8 cellular contexts compared by ENCODE assay signal in the genomic region with DNA sequence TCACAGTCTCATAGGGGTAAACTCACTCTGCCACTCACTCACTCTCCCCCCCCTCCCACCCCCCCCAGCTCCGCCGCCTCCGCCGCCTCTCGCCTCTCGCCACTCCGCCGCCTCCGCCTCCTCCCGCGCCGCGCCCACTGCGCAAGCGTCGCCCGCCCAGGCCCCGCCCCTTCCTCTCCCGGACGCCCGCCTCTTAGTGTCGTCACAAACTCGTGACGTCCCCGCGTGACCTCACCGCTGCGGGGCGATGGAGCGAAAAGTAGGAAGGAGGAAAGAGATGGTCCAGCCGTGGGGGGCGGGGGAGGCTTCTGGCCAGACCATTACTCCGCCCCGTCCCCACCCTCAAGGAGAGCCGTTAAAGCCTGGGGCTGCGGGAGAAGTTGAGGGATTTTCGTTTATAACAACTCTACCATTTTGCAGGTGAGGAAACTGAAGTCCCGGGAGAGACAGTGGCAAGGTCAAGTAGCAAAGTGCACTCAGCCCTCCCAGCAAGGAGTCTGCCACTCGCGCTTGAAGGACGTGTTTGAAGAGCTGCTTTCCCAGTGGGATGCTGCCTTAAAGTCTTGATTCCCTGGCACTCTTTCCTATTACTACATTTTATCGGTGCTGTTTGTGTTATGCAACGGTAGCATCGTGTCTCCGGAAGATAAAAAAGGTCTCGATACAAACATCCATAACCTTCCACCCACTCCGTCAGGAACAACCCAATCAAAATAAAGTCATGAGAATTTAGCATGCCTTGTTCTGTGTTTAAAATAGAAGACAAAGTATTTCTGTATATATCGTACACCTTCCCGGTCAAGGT. TPM values are rescaled to one million over a fixed set of nuclear protein-coding genes. Genes with fewer than 3 reads are reported as not detected.
DNase-seq lines count a peak whose midpoint lies in the region; ATAC-seq and TF ChIP-seq lines count a peak whose summit lies in the region.

A gene (minus strand): TSS at position 29 of the 805 bp plus-strand sequence. CDS start 164 bp downstream, outside the sequence.

- peak; percentile 56 for ATAC-seq in GM18873 (IDR thresholded peaks at IDR 0.05; ENCODE audit: low FRiP score, unreplicated experiment)
- ATAC-seq in HG03135 (IDR thresholded peaks at IDR 0.05; ENCODE audit: unreplicated experiment): peak; percentile 64

- H2AFZ ChIP-seq in mammary epithelial cell (ENCODE audit: low read depth, low read length): peak within 1 kb of the TSS; percentile 100

- TF ChIP-seq CTCF in A673 (conservative IDR thresholded peaks at IDR 0.05; ENCODE audit: low read depth, low read length): no peak
- no peak for TF ChIP-seq CTCF in WI38 (IDR thresholded peaks at IDR 0.05; ENCODE audit: low read depth, low read length)
- no peak for TF ChIP-seq CTCF in mammary epithelial cell (conservative IDR thresholded peaks at IDR 0.05 in 1 of 2, IDR thresholded peaks at IDR 0.05 in 1 of 2; ENCODE audit: extremely low read depth in 1 of 2, insufficient read depth in 1 of 2, low read depth in 1 of 2, low read length in 2 of 2)

- CTCF ChIA-PET in A673 (lab: Charles Lee) (no interaction called here), mammary epithelial cell (lab: Charles Lee; ENCODE audit: low non-redundant PET) (interaction anchor here (0.5 to 0.9 kb wide), 3 partner anchors 30 to 88 kb away, joined by 4 to 7 read pairs (median 4); no protein-coding TSS in a partner anchor)

- peak; percentile 96 for DNase-seq in A673 (ENCODE audit: low spot score)
- peak; percentile 92 for DNase-seq in NCI-H2227 treated with DMSO at 0.1 percent for 48 hours (lab: John Stamatoyannopoulos, UW)
- peak; percentile 93 for DNase-seq in mammary epithelial cell

- in situ Hi-C loops in mammary epithelial cell (cut with MboI; ENCODE audit: low sequenced_read_pairs in 2 of 2): no loop called here

- peaks cover 46% of the 10 kb centered on the region for H3K79me2 ChIP-seq in mammary epithelial cell (ENCODE audit: insufficient read depth, low read length)

- intact Hi-C loops in A673 (cut with micrococcal nuclease; ENCODE audit: unreplicated experiment): no loop called here
- intact Hi-C loops in mammary epithelial cell (cut with micrococcal nuclease): loop anchor here (1.0 to 5.0 kb wide), 4 partner anchors 60 to 237 kb away; a partner anchor contains a TSS

- H3K9me3 ChIP-seq in A673 (ENCODE audit: low read depth, low read length, poor library complexity, severe bottlenecking) (no peaks in the 10 kb centered on the region), mammary epithelial cell (replicated peaks; ENCODE audit: insufficient read depth, low read length) (no peaks in the 10 kb centered on the region), iPS-20b (ENCODE audit: insufficient read depth, low read depth, low read length) (no peaks in the 10 kb centered on the region)

- H4K20me1 ChIP-seq in mammary epithelial cell (ENCODE audit: insufficient read depth, low read length): no peaks in the 10 kb centered on the region

- BruUV-seq in A673 (replicated peaks; lab: Mats Ljungman, UMichigan) (TSS peak; percentile 99), mammary epithelial cell (replicated peaks; lab: Mats Ljungman, UMichigan) (TSS peak; percentile 95)

- H3K4me3 ChIP-seq in A673 (ENCODE audit: low read depth, low read length, poor library complexity, severe bottlenecking): peak within 1 kb of the TSS; percentile 97
- H3K4me3 ChIP-seq in WI38 (ENCODE audit: low read depth, low read length): peak within 1 kb of the TSS; percentile 98
- H3K4me3 ChIP-seq in mammary epithelial cell (replicated peaks in 1 of 3; ENCODE audit: insufficient read depth in 1 of 3, low read depth in 2 of 3, low read length in 3 of 3): peak within 1 kb of the TSS; percentile 87 to 97 (median 91)
- H3K4me3 ChIP-seq in iPS-20b (ENCODE audit: low read length): peak within 1 kb of the TSS; percentile 86
- H3K4me3 ChIP-seq in skin epidermis: peak within 1 kb of the TSS; percentile 64 to 97 (median 91)

- H3K4me1 ChIP-seq in A673 (ENCODE audit: insufficient read depth, low read length, poor library complexity, severe bottlenecking) (peaks cover 7% of the 10 kb centered on the region), mammary epithelial cell (ENCODE audit: insufficient read depth, low read length) (peaks cover 17% of the 10 kb centered on the region), iPS-20b (ENCODE audit: insufficient read depth, low read length) (peaks cover 4% of the 10 kb centered on the region; the same call in 1 of the 2 replicates)

- H3K36me3 ChIP-seq in A673 (ENCODE audit: insufficient read depth, low read length, poor library complexity, severe bottlenecking): no peaks in the 10 kb centered on the region
- peaks cover 3% of the 10 kb centered on the region for H3K36me3 ChIP-seq in mammary epithelial cell (ENCODE audit: insufficient read depth, low read length)
- H3K36me3 ChIP-seq in iPS-20b (ENCODE audit: insufficient read depth, low read depth, low read length): no peaks in the 10 kb centered on the region

- POLR2A ChIA-PET in A673 (lab: Charles Lee; ENCODE audit: low non-redundant PET): no interaction called here

- H3K27ac ChIP-seq in A673 (ENCODE audit: low read depth, low read length, poor library complexity, severe bottlenecking) (peak within 1 kb of the TSS; percentile 86), mammary epithelial cell (ENCODE audit: insufficient read depth, low read depth, low read length) (peak within 1 kb of the TSS; percentile 80), iPS-20b (ENCODE audit: low read length) (no peak within 1 kb of the TSS), skin epidermis (peak within 1 kb of the TSS; percentile 78 to 97 (median 94))

- 1% methylated on average over 16 of the region's 49 CpGs for WGBS in mammary epithelial cell (ENCODE audit: low coverage, missing lambda C conversion rate)

- H3K4me2 ChIP-seq in mammary epithelial cell (ENCODE audit: insufficient read depth, low read depth, low read length): peak within 1 kb of the TSS; percentile 97

- no peaks in the 10 kb centered on the region for H3K27me3 ChIP-seq in A673 (replicated peaks; ENCODE audit: insufficient read depth, low read depth, low read length, poor library complexity)
- no peaks in the 10 kb centered on the region for H3K27me3 ChIP-seq in mammary epithelial cell (ENCODE audit: insufficient read depth, low read length)
- no peaks in the 10 kb centered on the region for H3K27me3 ChIP-seq in iPS-20b (ENCODE audit: insufficient read depth, low read length)

- H3K9ac ChIP-seq in mammary epithelial cell (ENCODE audit: insufficient read depth, low read length) (peak within 1 kb of the TSS; percentile 84), iPS-20b (ENCODE audit: low read depth, low read length) (peak within 1 kb of the TSS; percentile 84)

- dilution Hi-C loops in mammary epithelial cell (cut with HindIII; ENCODE audit: low sequenced_read_pairs): no loop called here

RNA-seq across cellular contexts. Expression of the gene that starts here (rescaled TPM):
- total RNA-seq in A673 (2021): 58.4 and 66.5 TPM in 2 replicates
- 10 to 100 TPM; 40.0 to 67.3 TPM for total RNA-seq in mammary epithelial cell
- 38.9 TPM for polyA plus RNA-seq in mammary epithelial cell
- polyA minus RNA-seq in mammary epithelial cell: 84.7 TPM
